8 cellular contexts compared by ENCODE assay signal in the genomic region with DNA sequence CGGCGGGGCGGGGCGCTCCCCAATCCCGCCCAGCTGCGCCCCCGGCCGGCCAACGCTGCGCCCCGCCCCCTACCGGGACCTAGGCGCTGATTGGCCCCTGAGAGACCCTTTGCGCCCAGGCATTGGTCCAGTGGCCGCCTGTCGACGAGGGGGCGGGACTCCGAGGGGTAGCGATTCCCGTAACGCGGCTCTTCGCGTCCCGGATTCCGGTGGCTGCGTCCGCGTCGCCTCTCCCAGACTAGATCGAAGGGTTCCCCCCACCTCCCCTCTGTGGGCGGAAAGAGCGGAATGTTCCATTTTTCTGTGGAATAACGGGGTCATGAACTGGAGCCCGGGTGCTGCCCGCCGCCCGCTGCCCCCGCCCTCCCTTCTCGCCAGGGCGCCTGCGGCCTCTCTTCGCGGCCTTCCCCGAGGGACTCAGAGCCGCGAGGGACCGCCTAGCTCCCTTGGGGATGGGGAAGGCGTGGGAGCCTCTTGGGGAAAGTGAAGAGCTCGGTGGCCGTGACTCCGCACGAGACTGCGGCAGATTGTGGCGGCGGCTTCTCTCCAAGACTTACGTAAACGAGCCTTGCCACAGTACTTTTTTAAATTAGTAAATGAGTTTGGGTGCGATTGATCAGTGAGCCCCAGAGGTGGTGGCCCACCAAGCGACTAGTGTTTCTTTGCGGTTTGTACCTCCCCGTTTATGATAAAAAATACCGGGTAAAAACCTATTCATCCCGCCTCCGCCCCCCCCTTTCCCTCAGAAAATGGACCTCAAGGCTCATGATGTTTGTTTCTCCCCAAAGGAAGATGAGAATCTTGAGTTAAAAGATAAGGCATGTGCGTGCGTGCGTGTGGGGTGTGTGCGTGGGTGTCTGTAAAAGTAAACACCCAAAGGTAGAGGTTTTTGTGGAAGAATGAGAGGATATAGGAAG. TPM values are rescaled to one million over a fixed set of nuclear protein-coding genes. Genes with fewer than 3 reads are reported as not detected.
A peak's percentile ranks its signal among the peaks of the same experiment; 100 is the strongest.
DNase-seq lines count a peak whose midpoint lies in the region; ATAC-seq and TF ChIP-seq lines count a peak whose summit lies in the region.

No MANE protein-coding gene starts in this region.

- no peaks in the 10 kb centered on the region for H4K20me1 ChIP-seq in mammary epithelial cell (ENCODE audit: insufficient read depth, low read length)
- H4K20me1 ChIP-seq in smooth muscle cell (ENCODE audit: low read depth), result peaks cover 40% of the 10 kb centered on the region

- DNase-seq in AG04449 (ENCODE audit: low read depth, low spot score) (no peak), NCI-H2196 (lab: John Stamatoyannopoulos, UW; ENCODE audit: unreplicated experiment) (peak; percentile 85), WERI-Rb-1 (peak; percentile 98), mammary epithelial cell (peak; percentile 96), iPS-NIHi11 (ENCODE audit: low spot score) (peak; percentile 98), smooth muscle cell (lab: John Stamatoyannopoulos, UW; ENCODE audit: unreplicated experiment) (peak; percentile 93)

- peak overlapping the region; percentile 93 for H3K9ac ChIP-seq in mammary epithelial cell (ENCODE audit: insufficient read depth, low read length)
- peak overlapping the region; percentile 100 for H3K9ac ChIP-seq in smooth muscle cell (ENCODE audit: low read depth)

- WGBS in mammary epithelial cell (ENCODE audit: low coverage, missing lambda C conversion rate), result under 1% methylated on average over 15 of the region's 70 CpGs
- WGBS in smooth muscle cell (ENCODE audit: low lambda C conversion rate), result 1% methylated on average over 57 of the region's 70 CpGs

- dilution Hi-C loops in mammary epithelial cell (cut with HindIII; ENCODE audit: low sequenced_read_pairs), result no loop called here

- H3K27ac ChIP-seq in WERI-Rb-1, result peak overlapping the region; percentile 91
- peak overlapping the region; percentile 99 for H3K27ac ChIP-seq in mammary epithelial cell (ENCODE audit: insufficient read depth, low read depth, low read length)
- H3K27ac ChIP-seq in smooth muscle cell (ENCODE audit: low read depth), result peak overlapping the region; percentile 97

- POLR2A ChIA-PET in AG04449 (lab: Yijun Ruan, JAX), result interaction anchor here (0.7 kb wide), 1 partner anchor 63 kb away, joined by 4 read pairs; no protein-coding TSS in a partner anchor

- in situ Hi-C loops in mammary epithelial cell (cut with MboI; ENCODE audit: low sequenced_read_pairs in 2 of 2), result no loop called here

- H3K4me2 ChIP-seq in mammary epithelial cell (ENCODE audit: insufficient read depth, low read depth, low read length) (peak overlapping the region; percentile 85), smooth muscle cell (peak overlapping the region; percentile 93)

- H2AFZ ChIP-seq in mammary epithelial cell (ENCODE audit: low read depth, low read length) (peak overlapping the region; percentile 89), smooth muscle cell (ENCODE audit: low read depth) (peak overlapping the region; percentile 18)

- ATAC-seq in GM18907 (IDR thresholded peaks at IDR 0.05; ENCODE audit: unreplicated experiment) (peak; percentile 94), HG03139 (IDR thresholded peaks at IDR 0.05; ENCODE audit: unreplicated experiment) (peak; percentile 94)

- BruUV-seq in mammary epithelial cell (replicated peaks; lab: Mats Ljungman, UMichigan), result TSS peak; percentile 69

- TF ChIP-seq CTCF in AG04449 (IDR thresholded peaks at IDR 0.05; ENCODE audit: insufficient read depth, low read length, missing control alignments) (peak; percentile 16), WERI-Rb-1 (IDR thresholded peaks at IDR 0.05; ENCODE audit: low read depth, low read length) (no peak), mammary epithelial cell (conservative IDR thresholded peaks at IDR 0.05 in 1 of 2, IDR thresholded peaks at IDR 0.05 in 1 of 2; ENCODE audit: extremely low read depth in 1 of 2, insufficient read depth in 1 of 2, low read depth in 1 of 2, low read length in 2 of 2) (peak in 1 of 2 donors; percentile 12), smooth muscle cell (IDR thresholded peaks at IDR 0.05; ENCODE audit: borderline replicate concordance, insufficient read depth, poor library complexity, severe bottlenecking) (no peak)

- intact Hi-C loops in mammary epithelial cell (cut with micrococcal nuclease), result loop anchor here (5.0 kb wide), 1 partner anchor 127 kb away; no protein-coding TSS in a partner anchor

- H3K27me3 ChIP-seq in WERI-Rb-1 (ENCODE audit: insufficient read depth, low read depth, severe bottlenecking), result no peaks in the 10 kb centered on the region
- H3K27me3 ChIP-seq in mammary epithelial cell (ENCODE audit: insufficient read depth, low read length), result no peaks in the 10 kb centered on the region
- no peaks in the 10 kb centered on the region for H3K27me3 ChIP-seq in smooth muscle cell (ENCODE audit: low read depth)

- CTCF ChIA-PET in AG04449 (lab: Yijun Ruan, JAX), result interaction anchor here (1.0 to 1.3 kb wide), 2 partner anchors 10 to 205 kb away, joined by 3 read pairs; no protein-coding TSS in a partner anchor
- CTCF ChIA-PET in mammary epithelial cell (lab: Charles Lee; ENCODE audit: low non-redundant PET), result no interaction called here

- H3K79me2 ChIP-seq in mammary epithelial cell (ENCODE audit: insufficient read depth, low read length), result peaks cover 43% of the 10 kb centered on the region
- peaks cover 55% of the 10 kb centered on the region for H3K79me2 ChIP-seq in smooth muscle cell (ENCODE audit: low read depth)

- peaks cover 6% of the 10 kb centered on the region; the same call in 1 of the 2 replicates for H3K36me3 ChIP-seq in WERI-Rb-1
- H3K36me3 ChIP-seq in mammary epithelial cell (ENCODE audit: insufficient read depth, low read length), result no peaks in the 10 kb centered on the region
- H3K36me3 ChIP-seq in smooth muscle cell (ENCODE audit: low read depth), result no peaks in the 10 kb centered on the region

- peaks cover 17% of the 10 kb centered on the region for H3F3A ChIP-seq in smooth muscle cell (ENCODE audit: low read depth)

- H3K4me3 ChIP-seq in AG04449 (ENCODE audit: low read depth, low read length) (peak overlapping the region; percentile 84), WERI-Rb-1 (ENCODE audit: low read depth, low read length) (peak overlapping the region; percentile 93), mammary epithelial cell (replicated peaks in 1 of 3; ENCODE audit: insufficient read depth in 1 of 3, low read depth in 2 of 3, low read length in 3 of 3) (peak overlapping the region; percentile 91 to 100 (median 99)), smooth muscle cell (peak overlapping the region; percentile 85)

- H3K9me3 ChIP-seq in WERI-Rb-1 (ENCODE audit: severe bottlenecking) (no peaks in the 10 kb centered on the region), mammary epithelial cell (replicated peaks; ENCODE audit: insufficient read depth, low read length) (no peaks in the 10 kb centered on the region), smooth muscle cell (replicated peaks; ENCODE audit: low read depth) (no peaks in the 10 kb centered on the region)

- H3K4me1 ChIP-seq in mammary epithelial cell (ENCODE audit: insufficient read depth, low read length) (peaks cover 30% of the 10 kb centered on the region), smooth muscle cell (ENCODE audit: low read depth) (peaks cover 10% of the 10 kb centered on the region)

RNA-seq across cellular contexts. Expression of gene IL6ST, which starts 0.5 kb away (rescaled TPM):
- total RNA-seq in mammary epithelial cell (100 to 1,000 TPM; 103 to 108 TPM), smooth muscle cell (1,401 and 1,456 TPM in 2 replicates)
- polyA plus RNA-seq in mammary epithelial cell (54.0 TPM), smooth muscle cell (555 and 672 TPM in 2 replicates)
- 172 TPM for polyA minus RNA-seq in mammary epithelial cell

Comparison
In these comparisons a context has a peak if more than half of its experiments do, and no peak if none do; other contexts are left out.
1. RNA of gene IL6ST, which starts 0.5 kb away (total RNA-seq): 1,401 to 1,456 TPM in smooth muscle cell; 103 to 108 TPM in mammary epithelial cell; every median in the first group is over 10 times any median in the second.
2. Peak in every context shown above with its lines, with median percentiles within 50 percentile points of each other: H3K4me3 ChIP-seq and H3K27ac ChIP-seq.